12 cellular contexts compared by ENCODE assay signal in genomic region chr10:6300784-6301180, GRCh38.
A peak's percentile ranks its signal among the peaks of the same experiment; 100 is the strongest.
DNase-seq lines count a peak whose midpoint lies in the region; ATAC-seq and TF ChIP-seq lines count a peak whose summit lies in the region.
"Had no signal": no experiment of that assay in that cellular context is flagged by ENCODE, and none has a peak within 500 bp of the region (broad histone marks: within the 10 kb centered on the region; RNA-seq: fewer than 3 reads in every experiment).

No MANE protein-coding gene starts in this region.

- intact Hi-C loops in activated naive CD4-positive, alpha-beta T cell treated with anti-CD3 and anti-CD28 coated beads for 36 hours (cut with micrococcal nuclease), result loop anchor here (1.0 to 5.0 kb wide), 6 partner anchors 25 to 164 kb away; no protein-coding TSS in a partner anchor

- H3K4me3 Mint-ChIP-seq in activated naive CD4-positive, alpha-beta T cell treated with anti-CD3 and anti-CD28 coated beads for 36 hours, result peak overlapping the region; percentile 35
- peak overlapping the region; percentile 67 for H3K4me3 Mint-ChIP-seq in T-helper 17 cell

- H3K27me3 ChIP-seq in hepatocyte (no peaks in the 10 kb centered on the region), thoracic aorta (replicated peaks; ENCODE audit: insufficient read depth) (no peaks in the 10 kb centered on the region)
- H3K27me3 ChIP-seq: upper lobe of right lung had no signal

- H3K4me2 ChIP-seq in hepatocyte, result peak overlapping the region; percentile 19

- no peak for DNase-seq in activated naive CD4-positive, alpha-beta T cell treated with anti-CD3 and anti-CD28 coated beads for 36 hours
- no peak for DNase-seq in activated naive CD4-positive, alpha-beta T cell treated with Interleukin-2 at 50 U/mL for 16 hours
- DNase-seq in T-helper 17 cell (no peak), hepatocyte (ENCODE audit: low spot score) (no peak), thoracic aorta (ENCODE audit: low spot score) (no peak), T1000 (lab: John Stamatoyannopoulos, UW) (no peak), SHP77 treated with DMSO at 0.1 percent for 48 hours (lab: John Stamatoyannopoulos, UW) (no peak)
- DNase-seq: DMS79 treated with DMSO at 0.1 percent for 48 hours, mesendoderm, NCI-H524, upper lobe of right lung had no signal

- 92% methylated on average over 4 of the region's 4 CpGs for WGBS in hepatocyte (ENCODE audit: low lambda C conversion rate, missing lambda C conversion rate)

- H4K20me1 ChIP-seq in hepatocyte (ENCODE audit: insufficient read depth, poor library complexity, severe bottlenecking), result no peaks in the 10 kb centered on the region

- no peaks in the 10 kb centered on the region for H3K79me2 ChIP-seq in hepatocyte

- no peak overlapping the region for H2AFZ ChIP-seq in hepatocyte

- H3K36me3 Mint-ChIP-seq in activated naive CD4-positive, alpha-beta T cell treated with anti-CD3 and anti-CD28 coated beads for 36 hours (ENCODE audit: low read depth), result no peaks in the 10 kb centered on the region
- peaks cover 2% of the 10 kb centered on the region for H3K36me3 Mint-ChIP-seq in T-helper 17 cell (ENCODE audit: low read depth)

- no peaks in the 10 kb centered on the region for H3K27me3 Mint-ChIP-seq in activated naive CD4-positive, alpha-beta T cell treated with anti-CD3 and anti-CD28 coated beads for 36 hours (ENCODE audit: low read depth)
- no peaks in the 10 kb centered on the region for H3K27me3 Mint-ChIP-seq in T-helper 17 cell

- H3K36me3 ChIP-seq in hepatocyte (replicated peaks; ENCODE audit: insufficient read depth, low read depth) (no peaks in the 10 kb centered on the region), thoracic aorta (no peaks in the 10 kb centered on the region)
- H3K36me3 ChIP-seq: upper lobe of right lung had no signal

- peaks cover 46% of the 10 kb centered on the region for H3K4me1 Mint-ChIP-seq in activated naive CD4-positive, alpha-beta T cell treated with anti-CD3 and anti-CD28 coated beads for 36 hours (ENCODE audit: low read depth)
- H3K4me1 Mint-ChIP-seq in T-helper 17 cell, result peaks cover 29% of the 10 kb centered on the region

- ATAC-seq in T-helper 17 cell (no peak), thoracic aorta (ENCODE audit: insufficient number of reproducible peaks, low FRiP score, low read depth) (no peak), HG03025 (IDR thresholded peaks at IDR 0.05; ENCODE audit: low FRiP score, unreplicated experiment) (no peak)

- no peaks in the 10 kb centered on the region for H3K9me2 ChIP-seq in hepatocyte (replicated peaks; ENCODE audit: insufficient read depth)

- H3K9me3 Mint-ChIP-seq in activated naive CD4-positive, alpha-beta T cell treated with anti-CD3 and anti-CD28 coated beads for 36 hours, result no peaks in the 10 kb centered on the region

- H3K4me3 ChIP-seq in hepatocyte, result no peak overlapping the region
- peak overlapping the region; percentile 43 for H3K4me3 ChIP-seq in thoracic aorta
- H3K4me3 ChIP-seq: upper lobe of right lung had no signal

- H3K9me3 ChIP-seq in T-helper 17 cell (ENCODE audit: control insufficient read depth, low read length, poor library complexity, severe bottlenecking), result no peaks in the 10 kb centered on the region
- H3K9me3 ChIP-seq in hepatocyte (ENCODE audit: low read depth), result no peaks in the 10 kb centered on the region
- no peaks in the 10 kb centered on the region for H3K9me3 ChIP-seq in thoracic aorta
- H3K9me3 ChIP-seq: upper lobe of right lung had no signal

- H3K27ac Mint-ChIP-seq in activated naive CD4-positive, alpha-beta T cell treated with anti-CD3 and anti-CD28 coated beads for 36 hours, result peak overlapping the region; percentile 91
- H3K27ac Mint-ChIP-seq in T-helper 17 cell, result peak overlapping the region; percentile 95

- H3K27ac ChIP-seq in hepatocyte, result peak overlapping the region; percentile 86
- peak overlapping the region; percentile 43 to 81 for H3K27ac ChIP-seq in thoracic aorta
- H3K27ac ChIP-seq: upper lobe of right lung had no signal

- no peak for TF ChIP-seq CTCF in hepatocyte (IDR thresholded peaks at IDR 0.05; ENCODE audit: poor library complexity)
- no peak for TF ChIP-seq CTCF in thoracic aorta (IDR thresholded peaks at IDR 0.05)

- CTCF ChIA-PET in activated naive CD4-positive, alpha-beta T cell treated with anti-CD3 and anti-CD28 coated beads for 36 hours (lab: Charles Lee), result interaction anchor here (0.6 to 1.2 kb wide), 5 partner anchors 10 to 372 kb away, joined by 3 to 5 read pairs (median 4); no protein-coding TSS in a partner anchor

- H3K4me1 ChIP-seq in hepatocyte (ENCODE audit: insufficient read depth) (peaks cover 37% of the 10 kb centered on the region), thoracic aorta (ENCODE audit: control insufficient read depth in 1 of 2, low read depth in 2 of 2) (peaks cover 41 to 64% of the 10 kb centered on the region in 2 donors)
